Comparison of ENCODE assay signal across 31 cellular contexts in genomic region chr13:54183728-54184127, GRCh38.
"Had no signal": no experiment of that assay in that cellular context is flagged by ENCODE, and none has a peak within 500 bp of the region (broad histone marks: within the 10 kb centered on the region; RNA-seq: fewer than 3 reads in every experiment).

No MANE protein-coding gene starts in this region.

- H3K4me3 Mint-ChIP-seq: activated B cell treated with CpG ODN at 0.5 μM for 24 hours; activated CD4-positive, alpha-beta memory T cell treated with anti-CD3 and anti-CD28 coated beads for 36 hours; activated CD8-positive, alpha-beta memory T cell treated with anti-CD3 and anti-CD28 coated beads, Interleukin-2, amount 10 ng/mL, durations not matched to agents 7 days and 5 days; activated naive CD8-positive, alpha-beta T cell treated with anti-CD3 and anti-CD28 coated beads for 36 hours; central memory CD8-positive, alpha-beta T cell had no signal

- H3K36me3 Mint-ChIP-seq: activated CD4-positive, alpha-beta memory T cell treated with anti-CD3 and anti-CD28 coated beads for 36 hours; activated CD8-positive, alpha-beta memory T cell treated with anti-CD3 and anti-CD28 coated beads, Interleukin-2, amount 10 ng/mL, durations not matched to agents 7 days and 5 days; activated naive CD8-positive, alpha-beta T cell treated with anti-CD3 and anti-CD28 coated beads for 36 hours had no signal

- H3K9me3 ChIP-seq: SJCRH30 had no signal

- DNase-seq: activated B cell treated with CpG ODN at 0.5 μM for 24 hours; activated CD4-positive, alpha-beta memory T cell treated with anti-CD3 and anti-CD28 coated beads for 36 hours; activated CD4-positive, alpha-beta T cell treated with anti-CD3 and anti-CD28 coated beads for 4 hours; activated CD4-positive, alpha-beta T cell treated with anti-CD3 and anti-CD28 coated beads, Interleukin-2, amount 50 U/mL, for 1 hour; activated CD4-positive, CD25-positive, alpha-beta regulatory T cell treated with anti-CD3 and anti-CD28 coated beads, Interleukin-2, amount 50 U/mL, for 72 hours; activated CD8-positive, alpha-beta memory T cell treated with anti-CD3 and anti-CD28 coated beads for 24 hours; activated CD8-positive, alpha-beta memory T cell treated with anti-CD3 and anti-CD28 coated beads, Interleukin-2, amount 10 ng/mL, durations not matched to agents 7 days and 5 days; activated CD8-positive, alpha-beta memory T cell treated with anti-CD3 and anti-CD28 coated beads, Interleukin-2, amount 50 U/mL, for 48 hours; activated effector memory CD4-positive, alpha-beta T cell treated with Interleukin-2 at 50 U/mL for 16 hours; activated naive CD4-positive, alpha-beta T cell treated with anti-CD3 and anti-CD28 coated beads, Interleukin-2, amount 50 U/mL, for 16 hours; activated naive CD8-positive, alpha-beta T cell treated with anti-CD3 and anti-CD28 coated beads for 36 hours; activated T-cell treated with anti-CD3 and anti-CD28 coated beads, Interleukin-2, amount 50 U/mL, for 48 hours; amniotic stem cell; aorta; NCI-H1105; NCI-H1417 treated with DMSO at 0.1 percent for 48 hours; NCI-H1694; NCI-H1930; NCI-H2081 treated with DMSO at 0.1 percent for 48 hours; NCI-H2171; NCI-H510A treated with DMSO at 0.1 percent for 48 hours; NCI-H526 treated with DMSO at 0.1 percent for 48 hours; NCI-H774; SHP77; SJCRH30; T1000 had no signal

- H3K4me1 Mint-ChIP-seq: activated B cell treated with CpG ODN at 0.5 μM for 24 hours; activated CD8-positive, alpha-beta memory T cell treated with anti-CD3 and anti-CD28 coated beads, Interleukin-2, amount 10 ng/mL, durations not matched to agents 7 days and 5 days; activated naive CD8-positive, alpha-beta T cell treated with anti-CD3 and anti-CD28 coated beads for 36 hours; central memory CD8-positive, alpha-beta T cell had no signal

- ATAC-seq: activated CD8-positive, alpha-beta memory T cell treated with anti-CD3 and anti-CD28 coated beads, Interleukin-2, amount 10 ng/mL, durations not matched to agents 7 days and 5 days; K562; Panc1 had no signal

- H3K4me1 ChIP-seq: SJCRH30 had no signal

- H3K4me3 ChIP-seq: cardiac muscle cell, K562, SJCRH30, SK-N-MC had no signal

- H3K27me3 Mint-ChIP-seq: activated B cell treated with CpG ODN at 0.5 μM for 24 hours; activated CD4-positive, alpha-beta memory T cell treated with anti-CD3 and anti-CD28 coated beads for 36 hours; activated CD8-positive, alpha-beta memory T cell treated with anti-CD3 and anti-CD28 coated beads, Interleukin-2, amount 10 ng/mL, durations not matched to agents 7 days and 5 days; activated naive CD8-positive, alpha-beta T cell treated with anti-CD3 and anti-CD28 coated beads for 36 hours; central memory CD8-positive, alpha-beta T cell had no signal

- H3K27me3 ChIP-seq: cardiac muscle cell, SJCRH30 had no signal

- H3K27ac ChIP-seq: cardiac muscle cell, SJCRH30, SK-N-MC had no signal

- H3K36me3 ChIP-seq: cardiac muscle cell, SJCRH30 had no signal

- H3K27ac Mint-ChIP-seq: activated B cell treated with CpG ODN at 0.5 μM for 24 hours; activated CD4-positive, alpha-beta memory T cell treated with anti-CD3 and anti-CD28 coated beads for 36 hours; activated CD8-positive, alpha-beta memory T cell treated with anti-CD3 and anti-CD28 coated beads, Interleukin-2, amount 10 ng/mL, durations not matched to agents 7 days and 5 days; activated naive CD8-positive, alpha-beta T cell treated with anti-CD3 and anti-CD28 coated beads for 36 hours had no signal
